In genomic region chr10:61795551-61795950, GRCh38 we compare ENCODE assay signal across 1 cellular context.
A peak's percentile ranks its signal among the peaks of the same experiment; 100 is the strongest.
TF ChIP-seq lines count a peak whose summit lies in the region.

No MANE protein-coding gene starts in this region.

TF ChIP-seq in K562, 482 proteins besides CTCF, POLR2A, EP300 and RAD21 (continued from another document and continues in another):
- peak; percentile 30 for TF ChIP-seq PRDM10 (IDR thresholded peaks at IDR 0.05; ENCODE audit: partially characterized antibody)
- peak; percentile 19; the same call in 1 of the 2 replicates for TF ChIP-seq EP400 (IDR thresholded peaks at IDR 0.05)
- no peak for TF ChIP-seq SLC30A9 (CRISPR knock-in tag; IDR thresholded peaks at IDR 0.05)
- peak; percentile 59; the same call in 1 of the 2 replicates for TF ChIP-seq MECOM (CRISPR knock-in tag; IDR thresholded peaks at IDR 0.05)
- no peak for TF ChIP-seq ZNF586 (CRISPR knock-in tag; conservative IDR thresholded peaks at IDR 0.05)
- TF ChIP-seq ZNF395 (CRISPR knock-in tag; IDR thresholded peaks at IDR 0.05): no peak
- TF ChIP-seq ERF (CRISPR knock-in tag; IDR thresholded peaks at IDR 0.05): no peak
- TF ChIP-seq ZBTB7A (IDR thresholded peaks at IDR 0.05; ENCODE audit: borderline replicate concordance, control insufficient read depth, low read depth, low read length): no peak
- TF ChIP-seq ZNF224 (CRISPR knock-in tag; IDR thresholded peaks at IDR 0.05): no peak
- no peak for TF ChIP-seq ZNF766 (CRISPR knock-in tag; conservative IDR thresholded peaks at IDR 0.05)
- peak; percentile 36 for TF ChIP-seq MEIS2 (IDR thresholded peaks at IDR 0.05; ENCODE audit: partially characterized antibody)
- no peak for TF ChIP-seq NFYB (IDR thresholded peaks at IDR 0.05; ENCODE audit: extremely low read depth, insufficient read length)
- no peak for TF ChIP-seq DNMT1 (IDR thresholded peaks at IDR 0.05)
- no peak for TF ChIP-seq SRF (CRISPR knock-in tag; IDR thresholded peaks at IDR 0.05)
- TF ChIP-seq ZNF24 (IDR thresholded peaks at IDR 0.05): no peak
- TF ChIP-seq PKNOX1 (IDR thresholded peaks at IDR 0.05): peak; percentile 65
- TF ChIP-seq ZNF165 (CRISPR knock-in tag; IDR thresholded peaks at IDR 0.05; ENCODE audit: borderline replicate concordance): no peak
- TF ChIP-seq MYC (IDR thresholded peaks at IDR 0.05; ENCODE audit: low read depth, low read length): peak; percentile 46; the same call in 1 of the 2 replicates
- TF ChIP-seq MYC (CRISPR knock-in tag; IDR thresholded peaks at IDR 0.05; ENCODE audit: borderline replicate concordance, low read depth): no peak
- TF ChIP-seq ASH1L (IDR thresholded peaks at IDR 0.05; ENCODE audit: borderline replicate concordance, low read depth, partially characterized antibody): no peak
- no peak for TF ChIP-seq SNAPC5 (CRISPR knock-in tag; IDR thresholded peaks at IDR 0.05)
- TF ChIP-seq MAFK (IDR thresholded peaks at IDR 0.05; ENCODE audit: low read length): no peak
- TF ChIP-seq CTBP1 (IDR thresholded peaks at IDR 0.05; ENCODE audit: borderline replicate concordance): no peak
- 0 out of 4 replicates have a peak, but pooled peaks of 1 of the 2 experiments have one; percentile 26 for TF ChIP-seq MNT (conservative IDR thresholded peaks at IDR 0.05)
- TF ChIP-seq STAT5B (CRISPR knock-in tag; IDR thresholded peaks at IDR 0.05): no peak
- no peak for TF ChIP-seq BRCA1 (IDR thresholded peaks at IDR 0.05)
- TF ChIP-seq BRCA1 (CRISPR knock-in tag; IDR thresholded peaks at IDR 0.05): no peak
- no peak for TF ChIP-seq ZNF3 (CRISPR knock-in tag; IDR thresholded peaks at IDR 0.05)
- peak; percentile 53; the same call in 1 of the 2 replicates for TF ChIP-seq ZNF592 (IDR thresholded peaks at IDR 0.05)
- TF ChIP-seq TFE3 (CRISPR knock-in tag; IDR thresholded peaks at IDR 0.05): no peak
- peak; percentile 66 to 70 for TF ChIP-seq NRF1 (conservative IDR thresholded peaks at IDR 0.05 in 1 of 2, IDR thresholded peaks at IDR 0.05 in 1 of 2)
- TF ChIP-seq CBX3 (IDR thresholded peaks at IDR 0.05; ENCODE audit: borderline replicate concordance in 1 of 2, low read length in 2 of 2): peak in 1 of 2 experiments; percentile 24; a peak in 1 of 3 replicates
